ENCODE assay signal across 9 cellular contexts in genomic region chr10:35723992-35724391, GRCh38.
"Had no signal": no experiment of that assay in that cellular context is flagged by ENCODE, and none has a peak within 500 bp of the region (broad histone marks: within the 10 kb centered on the region; RNA-seq: fewer than 3 reads in every experiment).

No MANE protein-coding gene starts in this region.

- ATAC-seq: HCT116, K562 had no signal

- H3K4me3 Mint-ChIP-seq: HFFc6 had no signal

- FAIRE-seq: K562 had no signal

- H3K4me1 ChIP-seq: HAP-1 had no signal

- DNase-seq: GOT3, H7, HFFc6, IMR-90, KG1 had no signal

- H3K9me3 Mint-ChIP-seq: HFFc6 had no signal

- H3K9me3 ChIP-seq: HAP-1 had no signal

- H3K27ac Mint-ChIP-seq: HFFc6 had no signal

- H3K27ac ChIP-seq: HL-60 had no signal

- H3K4me3 ChIP-seq: HAP-1, K562 had no signal

- H3K36me3 ChIP-seq: HAP-1 had no signal
